In the genomic region with DNA sequence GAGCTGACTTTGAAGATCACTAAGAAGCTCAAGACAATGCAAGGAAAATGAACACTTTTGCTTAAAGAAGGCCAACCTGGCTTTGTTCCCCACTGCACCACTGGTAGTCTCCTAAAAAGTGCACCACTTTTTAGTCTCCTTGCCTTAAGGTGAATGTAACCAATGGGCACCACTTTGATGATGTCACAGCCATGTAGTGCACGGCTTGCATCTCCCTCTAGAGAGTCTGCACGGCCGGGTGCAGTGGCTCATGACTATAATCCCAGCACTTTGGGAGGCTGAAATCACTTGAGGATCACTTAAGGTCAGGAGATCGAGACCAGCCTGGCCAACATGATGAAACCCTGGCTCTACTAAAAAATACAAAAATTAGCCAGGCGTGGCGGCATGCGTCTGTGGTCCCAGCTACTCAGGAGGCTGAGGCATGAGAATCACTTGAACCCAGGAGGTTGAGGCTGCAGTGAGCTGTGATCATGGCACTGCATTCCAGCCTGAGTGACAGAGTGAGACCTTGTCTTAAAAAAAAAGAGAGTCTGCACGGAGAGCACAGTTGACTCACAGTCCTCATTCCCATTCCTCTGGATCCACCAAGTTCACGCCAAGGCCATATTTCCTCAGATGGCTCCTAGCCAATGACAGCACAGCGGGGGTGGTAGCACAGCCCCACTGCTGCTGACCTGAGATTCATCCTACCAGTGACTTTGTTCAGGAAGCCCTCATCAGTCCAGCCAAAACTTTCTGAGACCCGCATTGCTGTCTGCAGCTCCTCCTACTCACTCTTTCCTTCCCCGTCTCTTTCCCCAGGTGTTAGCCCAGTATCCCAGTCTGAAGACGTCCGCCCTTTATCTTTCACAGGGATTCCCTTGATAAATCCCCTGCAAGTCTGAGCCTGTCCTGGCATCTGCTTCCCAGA, we compare ENCODE assay signal across 1 cellular context.
TF ChIP-seq lines count a peak whose summit lies in the region.

No MANE protein-coding gene starts in this region.

TF ChIP-seq in endothelial cell of umbilical vein, 7 proteins besides CTCF, POLR2A, EP300 and RAD21 (continued from another document):
- TF ChIP-seq GATA2 (IDR thresholded peaks at IDR 0.05; ENCODE audit: insufficient read depth, insufficient read length, low read depth, low read length) (no peak), EZH2 (IDR thresholded peaks at IDR 0.05; ENCODE audit: borderline replicate concordance, low read depth, low read length, severe bottlenecking) (no peak)
TF ChIP-seq in endothelial cell of umbilical vein: peak in this region for 0.
